2 cellular contexts compared by ENCODE assay signal in the genomic region with DNA sequence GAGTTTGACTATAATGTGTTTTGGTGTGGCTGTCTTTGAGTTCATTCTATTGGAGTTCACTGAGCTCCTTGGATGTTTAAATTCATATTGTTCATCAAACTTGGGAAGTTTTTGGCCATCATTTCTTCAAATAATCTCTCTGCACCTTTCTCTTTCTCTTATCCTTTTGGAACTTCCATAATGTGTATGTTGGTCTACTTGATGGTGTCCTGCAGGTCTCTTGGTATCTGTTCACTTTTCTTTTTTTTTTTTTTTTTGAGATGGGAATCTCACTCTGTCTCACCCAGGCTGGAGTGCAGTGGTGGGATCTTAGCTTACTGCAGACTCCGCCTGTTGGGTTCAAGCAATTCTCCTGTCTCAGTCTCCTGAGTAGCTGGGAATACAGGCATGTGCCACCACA.
TF ChIP-seq lines count a peak whose summit lies in the region.

No MANE protein-coding gene starts in this region.

TF ChIP-seq in HepG2, 621 proteins besides CTCF, POLR2A, EP300 and RAD21:
- peak; percentile 94 for TF ChIP-seq ZNF709 (CRISPR knock-in tag; IDR thresholded peaks at IDR 0.05)
- no peak for TF ChIP-seq CCDC6 (CRISPR knock-in tag; IDR thresholded peaks at IDR 0.05)
- no peak for TF ChIP-seq ZNF460 (CRISPR knock-in tag; IDR thresholded peaks at IDR 0.05; ENCODE audit: borderline replicate concordance)
- TF ChIP-seq IRF2 (CRISPR knock-in tag; IDR thresholded peaks at IDR 0.05): no peak

TF ChIP-seq in HEK293, 187 proteins besides CTCF, POLR2A, EP300 and RAD21:
- TF ChIP-seq ZNF121 (tag by site-specific recombination; IDR thresholded peaks at IDR 0.05) (no peak), SALL2 (tag by site-specific recombination; IDR thresholded peaks at IDR 0.05; ENCODE audit: borderline replicate concordance) (no peak), ZFP41 (tag by site-specific recombination; IDR thresholded peaks at IDR 0.05; ENCODE audit: borderline replicate concordance) (no peak), SETDB1 (IDR thresholded peaks at IDR 0.05; ENCODE audit: insufficient read length, low read length) (peak; percentile 16), KLF1 (tag by site-specific recombination; IDR thresholded peaks at IDR 0.05) (no peak)
- TF ChIP-seq, protein P1, sequence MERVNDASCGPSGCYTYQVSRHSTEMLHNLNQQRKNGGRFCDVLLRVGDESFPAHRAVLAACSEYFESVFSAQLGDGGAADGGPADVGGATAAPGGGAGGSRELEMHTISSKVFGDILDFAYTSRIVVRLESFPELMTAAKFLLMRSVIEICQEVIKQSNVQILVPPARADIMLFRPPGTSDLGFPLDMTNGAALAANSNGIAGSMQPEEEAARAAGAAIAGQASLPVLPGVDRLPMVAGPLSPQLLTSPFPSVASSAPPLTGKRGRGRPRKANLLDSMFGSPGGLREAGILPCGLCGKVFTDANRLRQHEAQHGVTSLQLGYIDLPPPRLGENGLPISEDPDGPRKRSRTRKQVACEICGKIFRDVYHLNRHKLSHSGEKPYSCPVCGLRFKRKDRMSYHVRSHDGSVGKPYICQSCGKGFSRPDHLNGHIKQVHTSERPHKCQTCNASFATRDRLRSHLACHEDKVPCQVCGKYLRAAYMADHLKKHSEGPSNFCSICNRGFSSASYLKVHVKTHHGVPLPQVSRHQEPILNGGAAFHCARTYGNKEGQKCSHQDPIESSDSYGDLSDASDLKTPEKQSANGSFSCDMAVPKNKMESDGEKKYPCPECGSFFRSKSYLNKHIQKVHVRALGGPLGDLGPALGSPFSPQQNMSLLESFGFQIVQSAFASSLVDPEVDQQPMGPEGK (tag by site-specific recombination; IDR thresholded peaks at IDR 0.05): no peak
- TF ChIP-seq, protein P2, sequence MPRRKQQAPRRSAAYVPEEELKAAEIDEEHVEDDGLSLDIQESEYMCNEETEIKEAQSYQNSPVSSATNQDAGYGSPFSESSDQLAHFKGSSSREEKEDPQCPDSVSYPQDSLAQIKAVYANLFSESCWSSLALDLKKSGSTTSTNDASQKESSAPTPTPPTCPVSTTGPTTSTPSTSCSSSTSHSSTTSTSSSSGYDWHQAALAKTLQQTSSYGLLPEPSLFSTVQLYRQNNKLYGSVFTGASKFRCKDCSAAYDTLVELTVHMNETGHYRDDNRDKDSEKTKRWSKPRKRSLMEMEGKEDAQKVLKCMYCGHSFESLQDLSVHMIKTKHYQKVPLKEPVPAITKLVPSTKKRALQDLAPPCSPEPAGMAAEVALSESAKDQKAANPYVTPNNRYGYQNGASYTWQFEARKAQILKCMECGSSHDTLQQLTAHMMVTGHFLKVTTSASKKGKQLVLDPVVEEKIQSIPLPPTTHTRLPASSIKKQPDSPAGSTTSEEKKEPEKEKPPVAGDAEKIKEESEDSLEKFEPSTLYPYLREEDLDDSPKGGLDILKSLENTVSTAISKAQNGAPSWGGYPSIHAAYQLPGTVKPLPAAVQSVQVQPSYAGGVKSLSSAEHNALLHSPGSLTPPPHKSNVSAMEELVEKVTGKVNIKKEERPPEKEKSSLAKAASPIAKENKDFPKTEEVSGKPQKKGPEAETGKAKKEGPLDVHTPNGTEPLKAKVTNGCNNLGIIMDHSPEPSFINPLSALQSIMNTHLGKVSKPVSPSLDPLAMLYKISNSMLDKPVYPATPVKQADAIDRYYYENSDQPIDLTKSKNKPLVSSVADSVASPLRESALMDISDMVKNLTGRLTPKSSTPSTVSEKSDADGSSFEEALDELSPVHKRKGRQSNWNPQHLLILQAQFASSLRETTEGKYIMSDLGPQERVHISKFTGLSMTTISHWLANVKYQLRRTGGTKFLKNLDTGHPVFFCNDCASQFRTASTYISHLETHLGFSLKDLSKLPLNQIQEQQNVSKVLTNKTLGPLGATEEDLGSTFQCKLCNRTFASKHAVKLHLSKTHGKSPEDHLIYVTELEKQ (tag by site-specific recombination; IDR thresholded peaks at IDR 0.05; ENCODE audit: borderline replicate concordance): no peak
